Comparison of ENCODE assay signal across 16 cellular contexts in the genomic region with DNA sequence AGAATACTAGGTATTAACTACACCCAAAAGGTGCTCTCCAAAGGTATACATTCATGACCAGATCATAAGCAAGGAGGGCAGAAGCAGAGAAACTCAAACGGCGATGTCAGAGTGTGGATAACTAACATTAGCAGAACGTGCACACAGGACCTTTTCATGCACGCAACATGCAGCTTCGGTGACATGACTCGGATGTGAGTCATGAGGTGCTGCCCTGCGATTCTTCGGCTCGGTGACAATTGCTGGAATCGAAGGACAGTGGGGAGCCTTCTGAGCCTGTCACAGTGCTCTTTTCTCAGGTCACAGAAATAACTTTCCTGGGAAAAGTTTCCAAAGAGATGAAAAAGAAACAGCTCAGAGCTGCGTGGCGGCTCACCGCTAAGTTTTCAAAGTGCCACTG.
DNase-seq lines count a peak whose midpoint lies in the region; ATAC-seq and TF ChIP-seq lines count a peak whose summit lies in the region.
"Had no signal": no experiment of that assay in that cellular context is flagged by ENCODE, and none has a peak within 500 bp of the region (broad histone marks: within the 10 kb centered on the region; RNA-seq: fewer than 3 reads in every experiment).

No MANE protein-coding gene starts in this region.

- no peaks in the 10 kb centered on the region for H3K79me1 ChIP-seq in trophoblast cell (ENCODE audit: low read length)

- H4K91ac ChIP-seq in trophoblast cell (ENCODE audit: low read depth, low read length): no peak overlapping the region

- H2BK120ac ChIP-seq in trophoblast cell (ENCODE audit: insufficient read depth, low read length, poor library complexity): no peak overlapping the region

- H3K9ac ChIP-seq in trophoblast cell (ENCODE audit: low read length): no peak overlapping the region
- H3K9ac ChIP-seq: parathyroid adenoma had no signal

- peaks cover 0 to 8% of the 10 kb centered on the region in 2 experiments for H3K4me1 ChIP-seq in trophoblast cell (ENCODE audit: control insufficient read depth in 1 of 2, insufficient read depth in 2 of 2, low read length in 2 of 2)
- H3K4me1 ChIP-seq: parathyroid adenoma, tibial artery had no signal

- H2AK5ac ChIP-seq in trophoblast cell (ENCODE audit: low read length): no peak overlapping the region

- no peak overlapping the region for H2BK12ac ChIP-seq in trophoblast cell (ENCODE audit: low read length)

- H3K4me2 ChIP-seq in trophoblast cell (ENCODE audit: low read length): no peak overlapping the region

- no peaks in the 10 kb centered on the region for H3K9me3 ChIP-seq in MG63
- no peaks in the 10 kb centered on the region for H3K9me3 ChIP-seq in trophoblast cell (ENCODE audit: insufficient read depth, low read depth, low read length)
- H3K9me3 ChIP-seq: tibial artery had no signal

- H3K36me3 ChIP-seq in MG63 (no peaks in the 10 kb centered on the region), trophoblast cell (ENCODE audit: control insufficient read depth in 1 of 2, insufficient read depth in 2 of 2, low read length in 2 of 2) (no peaks in the 10 kb centered on the region)
- H3K36me3 ChIP-seq: tibial artery had no signal

- ATAC-seq in HG03025 (IDR thresholded peaks at IDR 0.05; ENCODE audit: low FRiP score, unreplicated experiment): no peak
- ATAC-seq: K562 had no signal

- no peak overlapping the region for H3K18ac ChIP-seq in trophoblast cell (ENCODE audit: low read length)

- WGBS in trophoblast cell (ENCODE audit: extremely low coverage, insufficient coverage, insufficient read length): no CpG with 5 or more reads among the region's 13 CpGs

- peak; percentile 78 for DNase-seq in COLO829 (ENCODE audit: low spot score)
- DNase-seq in MG63: peak; percentile 3
- DNase-seq in choroid plexus epithelial cell (ENCODE audit: low read depth): peak; percentile 4
- DNase-seq in trophoblast cell: peak; percentile 5 to 7
- no peak for DNase-seq in GDM1 (lab: John Stamatoyannopoulos, UW)
- DNase-seq in cerebellum (ENCODE audit: low spot score): no peak
- DNase-seq in NCI-H146 (lab: John Stamatoyannopoulos, UW): no peak
- DNase-seq: activated naive CD4-positive, alpha-beta T cell treated with Interleukin-2 at 50 U/mL for 16 hours; AML-193; cerebellar nuclear complex; DMS53; NCI-H187 treated with DMSO at 0.1 percent for 48 hours; tibial artery had no signal

- H2BK5ac ChIP-seq in trophoblast cell (ENCODE audit: low read depth, low read length, poor library complexity): no peak overlapping the region

- H3K14ac ChIP-seq in trophoblast cell (ENCODE audit: low read length): no peak overlapping the region

- no peak overlapping the region for H3K27ac ChIP-seq in trophoblast cell (ENCODE audit: low read depth, low read length)
- H3K27ac ChIP-seq: parathyroid adenoma, tibial artery had no signal

- H4K8ac ChIP-seq in trophoblast cell (ENCODE audit: low read depth, low read length): no peak overlapping the region

- H3K4me3 ChIP-seq in MG63: no peak overlapping the region
- no peak overlapping the region for H3K4me3 ChIP-seq in choroid plexus epithelial cell (ENCODE audit: low read depth, low read length)
- no peak overlapping the region for H3K4me3 ChIP-seq in trophoblast cell (ENCODE audit: low read depth, low read length)
- H3K4me3 ChIP-seq: K562, tibial artery had no signal

- H2AFZ ChIP-seq in trophoblast cell (ENCODE audit: insufficient read depth, low read length, poor library complexity): no peak overlapping the region
- H2AFZ ChIP-seq: parathyroid adenoma had no signal

- no peaks in the 10 kb centered on the region for H3K79me2 ChIP-seq in trophoblast cell (ENCODE audit: control insufficient read depth, insufficient read depth, low read length, poor library complexity)
- H3K79me2 ChIP-seq: parathyroid adenoma had no signal

- no peak overlapping the region for H3K23ac ChIP-seq in trophoblast cell (ENCODE audit: low read length)

- TF ChIP-seq CTCF in choroid plexus epithelial cell (conservative IDR thresholded peaks at IDR 0.05; ENCODE audit: low read depth, low read length): no peak

- H3K27me3 ChIP-seq in MG63 (no peaks in the 10 kb centered on the region), trophoblast cell (ENCODE audit: insufficient read depth, low read length) (no peaks in the 10 kb centered on the region)
- H3K27me3 ChIP-seq: tibial artery had no signal

- H4K12ac ChIP-seq in trophoblast cell (ENCODE audit: low read depth, low read length): no peak overlapping the region

- no peak overlapping the region for H3K4ac ChIP-seq in trophoblast cell (ENCODE audit: low read depth, low read length)

Comparison
In these comparisons a context has a peak if more than half of its experiments do, and no peak if none do; other contexts are left out.
1. DNase-seq: peak in COLO829 (single experiment), MG63 (single experiment), choroid plexus epithelial cell (single experiment) and trophoblast cell (2 of 2); none in GDM1 (single experiment), cerebellum (single experiment) and NCI-H146 (single experiment).